In the genomic region with DNA sequence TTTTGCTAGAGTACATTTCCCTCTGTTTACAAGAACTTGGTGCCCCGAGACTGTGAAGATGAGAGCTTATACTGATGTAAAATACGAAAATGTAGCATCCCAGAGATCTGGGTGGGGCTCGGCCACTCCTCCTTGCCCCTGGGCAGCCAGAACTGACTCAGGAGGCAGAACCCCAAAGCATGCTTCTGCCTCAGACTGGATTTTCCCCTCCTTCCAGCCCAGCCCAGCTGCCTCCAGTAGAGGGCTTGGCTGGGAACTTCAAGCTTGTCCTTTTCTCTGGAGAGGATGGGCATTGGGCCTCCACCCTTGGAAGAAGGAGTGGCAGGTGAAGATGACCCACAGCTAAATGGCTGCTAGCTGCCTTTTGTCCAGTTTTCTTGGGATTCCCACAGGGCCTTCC, we compare ENCODE assay signal across 1 cellular context.
TF ChIP-seq lines count a peak whose summit lies in the region.

No MANE protein-coding gene starts in this region.

TF ChIP-seq in K562, 482 proteins besides CTCF, POLR2A, EP300 and RAD21:
- TF ChIP-seq FOXK1 (CRISPR knock-in tag; IDR thresholded peaks at IDR 0.05; ENCODE audit: borderline replicate concordance): no peak
- no peak for TF ChIP-seq GATAD2B (IDR thresholded peaks at IDR 0.05; ENCODE audit: borderline replicate concordance)
- TF ChIP-seq FOXJ2 (tag; IDR thresholded peaks at IDR 0.05): no peak
- no peak for TF ChIP-seq PRPF4 (IDR thresholded peaks at IDR 0.05; ENCODE audit: insufficient read depth, low read depth, low read length, poor library complexity, severe bottlenecking)
- TF ChIP-seq LEF1 (IDR thresholded peaks at IDR 0.05): no peak
- no peak for TF ChIP-seq HES1 (IDR thresholded peaks at IDR 0.05; ENCODE audit: low read depth)
- TF ChIP-seq NRF1 (conservative IDR thresholded peaks at IDR 0.05 in 1 of 2, IDR thresholded peaks at IDR 0.05 in 1 of 2): no peak
- no peak for TF ChIP-seq TAF15 (IDR thresholded peaks at IDR 0.05; ENCODE audit: low read depth, low read length)
- no peak for TF ChIP-seq ASH1L (IDR thresholded peaks at IDR 0.05; ENCODE audit: borderline replicate concordance, low read depth, partially characterized antibody)
- TF ChIP-seq SMARCB1 (IDR thresholded peaks at IDR 0.05; ENCODE audit: insufficient read length, low read depth): no peak
- no peak for TF ChIP-seq ID3 (CRISPR knock-in tag; IDR thresholded peaks at IDR 0.05)
- no peak for TF ChIP-seq ID3 (tag; IDR thresholded peaks at IDR 0.05)
- no peak for TF ChIP-seq RBM15 (IDR thresholded peaks at IDR 0.05; ENCODE audit: insufficient read depth, low read length)
- TF ChIP-seq XRCC5 (IDR thresholded peaks at IDR 0.05; ENCODE audit: low read depth, low read length): no peak
- no peak for TF ChIP-seq RAD51 (IDR thresholded peaks at IDR 0.05; ENCODE audit: borderline replicate concordance, low read depth)
- TF ChIP-seq KAT8 (IDR thresholded peaks at IDR 0.05; ENCODE audit: low read depth): no peak
- TF ChIP-seq BMI1 (IDR thresholded peaks at IDR 0.05; ENCODE audit: low read length): no peak
TF ChIP-seq in K562: peak in this region for 0.
